ENCODE assay signal across 8 cellular contexts in the genomic region with DNA sequence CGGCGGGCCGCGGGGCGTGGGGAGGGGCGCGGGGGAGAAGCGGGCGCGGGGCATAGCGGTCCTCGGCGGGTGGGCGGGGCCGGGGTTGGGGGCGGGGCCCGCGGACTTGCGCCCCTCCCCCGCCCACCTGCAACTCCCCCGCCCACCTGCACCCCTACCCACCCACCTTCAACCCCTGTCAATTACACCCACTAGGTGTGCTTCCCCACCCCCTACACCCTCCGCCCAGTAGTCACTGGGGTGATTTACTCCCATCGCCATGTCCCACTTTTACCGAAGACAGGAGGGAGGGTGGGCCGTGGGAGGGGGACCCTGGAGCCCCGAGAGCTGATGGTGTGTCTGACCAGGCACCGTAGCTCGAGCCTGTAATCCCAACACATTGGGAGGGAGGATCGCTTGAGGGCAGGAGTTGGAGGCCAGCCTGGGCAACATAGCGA. TPM values are rescaled to one million over a fixed set of nuclear protein-coding genes. Genes with fewer than 3 reads are reported as not detected.
DNase-seq lines count a peak whose midpoint lies in the region; ATAC-seq and TF ChIP-seq lines count a peak whose summit lies in the region.

No MANE protein-coding gene starts in this region.

- H3K27ac ChIP-seq in mesodermal cell (ENCODE audit: low read depth, low read length, severe bottlenecking), result peak overlapping the region; percentile 88
- H3K27ac ChIP-seq in aorta (ENCODE audit: low read depth in 1 of 2, low read length in 2 of 2), result peak overlapping the region in 1 of 2 donors; percentile 55

- intact Hi-C loops in aorta (cut with DNase I), result loop anchor here (1.0 to 5.0 kb wide), 4 partner anchors 25 to 72 kb away; no protein-coding TSS in a partner anchor
- intact Hi-C loops in posterior vena cava (cut with DNase I), result loop anchor here in 1 of 2 donors (5.0 kb wide), 1 partner anchor 42 kb away; no protein-coding TSS in a partner anchor

- H3K36me3 ChIP-seq in mesodermal cell (ENCODE audit: control insufficient read depth, insufficient read depth, low read length) (peaks cover 14% of the 10 kb centered on the region), aorta (ENCODE audit: control insufficient read depth in 1 of 2, insufficient read depth in 2 of 2, low read length in 1 of 2) (no peaks in the 10 kb centered on the region)

- ATAC-seq in GM19023 (IDR thresholded peaks at IDR 0.05; ENCODE audit: unreplicated experiment) (peak; percentile 9), aorta (ENCODE audit: low FRiP score) (no peak), HG03342 (IDR thresholded peaks at IDR 0.05; ENCODE audit: unreplicated experiment) (no peak)

- TF ChIP-seq CTCF in LNCaP clone FGC (IDR thresholded peaks at IDR 0.05; ENCODE audit: control insufficient read depth, extremely low read depth, insufficient read depth), result no peak
- no peak for TF ChIP-seq CTCF in choroid plexus epithelial cell (conservative IDR thresholded peaks at IDR 0.05; ENCODE audit: low read depth, low read length)

- DNase-seq in LNCaP clone FGC (ENCODE audit: low read depth) (no peak), choroid plexus epithelial cell (ENCODE audit: low read depth) (no peak), aorta (peak; percentile 54 to 81), posterior vena cava (ENCODE audit: low spot score) (no peak), DMS79 (lab: John Stamatoyannopoulos, UW) (no peak)

- H3K4me3 ChIP-seq in LNCaP clone FGC (ENCODE audit: low read depth, low read length) (peak overlapping the region; percentile 52), choroid plexus epithelial cell (ENCODE audit: low read depth, low read length) (peak overlapping the region; percentile 82), mesodermal cell (ENCODE audit: extremely low read depth, insufficient read depth, low read length, poor library complexity, severe bottlenecking) (peak overlapping the region; percentile 68), aorta (ENCODE audit: low read length in 2 of 2) (peak overlapping the region; percentile 61 to 66)

- 11 to 31% methylated on average over 7 to 9 of the region's 30 CpGs for WGBS in mesodermal cell (ENCODE audit: insufficient coverage in 2 of 2), 2 experiments
- WGBS in aorta, 2 donors, result 0 to 2% methylated on average over 9 to 30 of the region's 30 CpGs

- H3K9me3 ChIP-seq in mesodermal cell (ENCODE audit: control insufficient read depth, low read length), result no peaks in the 10 kb centered on the region
- no peaks in the 10 kb centered on the region for H3K9me3 ChIP-seq in aorta (ENCODE audit: control insufficient read depth, low read length)

- no peaks in the 10 kb centered on the region for H3K4me1 ChIP-seq in mesodermal cell (ENCODE audit: control insufficient read depth, insufficient read depth, low read length, poor library complexity, severe bottlenecking)
- H3K4me1 ChIP-seq in aorta (ENCODE audit: control insufficient read depth in 1 of 2, insufficient read depth in 2 of 2, low read length in 2 of 2), result peaks cover 0 to 3% of the 10 kb centered on the region in 2 donors

- H3K27me3 ChIP-seq in aorta (ENCODE audit: control insufficient read depth in 1 of 2, insufficient read depth in 2 of 2, low read length in 1 of 2), result no peaks in the 10 kb centered on the region

RNA-seq across cellular contexts. Expression of a gene that starts 0.6 kb away (rescaled TPM):
- polyA plus RNA-seq in mesodermal cell (2013, experiment 1 of 2), result 9.1 TPM
- 8.4 TPM for polyA plus RNA-seq in mesodermal cell (2013, experiment 2 of 2)
- 10 to 100 TPM; 11.4 to 24.4 TPM for total RNA-seq in aorta
- polyA plus RNA-seq in aorta, result 10 to 100 TPM; 10.8 to 14.9 TPM
- 10 to 100 TPM in 1 of 2 donors, 1 to 10 TPM in 1; 8.8 to 10.1 TPM for total RNA-seq in posterior vena cava

Comparison
In these comparisons a context has a peak if more than half of its experiments do, and no peak if none do; other contexts are left out.
1. DNase-seq: peak in aorta (2 of 2); none in LNCaP clone FGC (single experiment), choroid plexus epithelial cell (single experiment), posterior vena cava (single experiment) and DMS79 (single experiment).
2. Peak in every context shown above with its lines, with median percentiles within 50 percentile points of each other: H3K4me3 ChIP-seq.